Comparison of ENCODE assay signal across 22 cellular contexts in genomic region chr14:75511201-75511600, GRCh38. TPM values are rescaled to one million over a fixed set of nuclear protein-coding genes. Genes with fewer than 3 reads are reported as not detected.
"Had no signal": no experiment of that assay in that cellular context is flagged by ENCODE, and none has a peak within 500 bp of the region (broad histone marks: within the 10 kb centered on the region; RNA-seq: fewer than 3 reads in every experiment).

No MANE protein-coding gene starts in this region.

- H3K27me3 Mint-ChIP-seq: T-helper 17 cell had no signal

- H3K27ac Mint-ChIP-seq: T-helper 17 cell had no signal

- ATAC-seq: left colon, pancreas, SK-N-SH treated with all-trans-retinoic acid at 6 μM for 48 hours, T-helper 17 cell had no signal

- DNase-seq: activated CD4-positive, CD25-positive, alpha-beta regulatory T cell treated with anti-CD3 and anti-CD28 coated beads, Interleukin-2, amount 50 U/mL, for 72 hours; activated CD8-positive, alpha-beta memory T cell treated with anti-CD3 and anti-CD28 coated beads, Interleukin-2, amount 50 U/mL, for 4 hours; activated gamma-delta T cell; activated T-cell treated with anti-CD3 and anti-CD28 coated beads, Interleukin-2, amount 50 U/mL, for 4 hours; central memory CD4-positive, alpha-beta T cell; foreskin fibroblast; head of caudate nucleus; hippocampal formation; left colon; mammary epithelial cell; pancreas; sigmoid colon; small intestine; stimulated activated CD4-positive, alpha-beta T cell treated with anti-CD3 and anti-CD28 coated beads, Interleukin-4, amount 100 ng/mL, for 24 hours; stimulated activated naive CD4-positive, alpha-beta T cell; T-helper 17 cell; T1000; testis; transverse colon; WERI-Rb-1 had no signal

- H3K4me3 Mint-ChIP-seq: activated T-cell treated with anti-CD3 and anti-CD28 coated beads, Interleukin-2, amount 50 U/mL, for 4 hours; T-helper 17 cell had no signal

RNA-seq across cellular contexts. Expression of gene BATF, which starts 11.1 kb away (rescaled TPM):
- total RNA-seq: endothelial cell of umbilical vein, mammary epithelial cell had no signal
